7 cellular contexts compared by ENCODE assay signal in genomic region chr1:145541246-145542135, GRCh38.
DNase-seq lines count a peak whose midpoint lies in the region; ATAC-seq and TF ChIP-seq lines count a peak whose summit lies in the region.
"Not testable (repeated sequence)": the region's sequence is repeated elsewhere in the genome, so short reads cannot be mapped to it uniquely, and the experiment has no call there.

No MANE protein-coding gene starts in this region.

- not testable (repeated sequence) for H3K9me3 Mint-ChIP-seq in chondrocyte (ENCODE audit: low read depth)

- H3K27ac Mint-ChIP-seq in chondrocyte (ENCODE audit: unreplicated experiment): peak overlapping the region; percentile 90

- not testable (repeated sequence) for H3K36me3 Mint-ChIP-seq in chondrocyte (ENCODE audit: low read depth)

- H3K27me3 Mint-ChIP-seq in chondrocyte (ENCODE audit: low read depth): peaks cover 10% of the 10 kb centered on the region

- peak overlapping the region; percentile 31 for H3K4me3 Mint-ChIP-seq in chondrocyte (ENCODE audit: unreplicated experiment)

- peak; percentile 88 for ATAC-seq in foreskin keratinocyte

- H3K4me3 ChIP-seq in WERI-Rb-1 (ENCODE audit: low read depth, low read length): not testable (repeated sequence)

- not testable (repeated sequence) for H3K27me3 ChIP-seq in WERI-Rb-1 (ENCODE audit: insufficient read depth, low read depth, severe bottlenecking)
- peaks cover 25% of the 10 kb centered on the region for H3K27me3 ChIP-seq in foreskin keratinocyte

- H3K9me3 ChIP-seq in WERI-Rb-1 (ENCODE audit: severe bottlenecking): not testable (repeated sequence)

- H3K4me1 Mint-ChIP-seq in chondrocyte (ENCODE audit: low read depth): peaks cover 17% of the 10 kb centered on the region

- not testable (repeated sequence) for H3K4me1 ChIP-seq in foreskin keratinocyte

- TF ChIP-seq CTCF in WERI-Rb-1 (IDR thresholded peaks at IDR 0.05; ENCODE audit: low read depth, low read length); chondrocyte (IDR thresholded peaks at IDR 0.05); foreskin keratinocyte (conservative IDR thresholded peaks at IDR 0.05): not testable (repeated sequence)

- not testable (repeated sequence) for H3K27ac ChIP-seq in WERI-Rb-1, foreskin keratinocyte

- DNase-seq in COLO829 (ENCODE audit: low spot score): peak; percentile 7
- peak; percentile 70 for DNase-seq in HCEC 1CT
- peak; percentile 17 for DNase-seq in NCI-H226
- peak; percentile 57 for DNase-seq in WERI-Rb-1
- not testable (repeated sequence) for DNase-seq in chondrocyte (ENCODE audit: low spot score)
- DNase-seq in foreskin keratinocyte: peak; percentile 19 to 42
- DNase-seq in myocyte (ENCODE audit: low read depth): peak; percentile 75

- not testable (repeated sequence) for H3K36me3 ChIP-seq in WERI-Rb-1
